In the genomic region with DNA sequence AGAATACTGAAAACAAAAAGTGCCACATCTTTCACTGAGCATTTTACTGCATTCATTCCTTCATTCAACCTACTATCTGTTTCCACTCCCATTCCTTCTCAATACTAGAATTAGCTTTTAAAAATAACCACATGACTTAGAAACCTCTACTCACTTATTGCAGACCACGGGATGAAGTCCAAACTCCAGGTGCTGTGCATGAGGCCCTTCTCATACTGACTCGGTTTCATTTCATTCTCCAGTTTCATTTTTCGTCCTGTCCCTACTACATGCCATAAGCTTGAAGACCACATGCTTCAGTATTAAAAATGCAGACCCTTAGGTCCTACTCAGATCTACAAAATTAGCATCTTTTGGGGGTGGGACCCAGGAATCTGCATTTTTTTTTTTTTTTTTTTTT, we compare ENCODE assay signal across 20 cellular contexts. TPM values are rescaled to one million over a fixed set of nuclear protein-coding genes. Genes with fewer than 3 reads are reported as not detected.
DNase-seq lines count a peak whose midpoint lies in the region; ATAC-seq and TF ChIP-seq lines count a peak whose summit lies in the region.
"Had no signal": no experiment of that assay in that cellular context is flagged by ENCODE, and none has a peak within 500 bp of the region (broad histone marks: within the 10 kb centered on the region; RNA-seq: fewer than 3 reads in every experiment).

No MANE protein-coding gene starts in this region.

- CTCF ChIA-PET in OCI-LY7 (lab: Charles Lee; ENCODE audit: unreplicated experiment) = no interaction called here

- no peak overlapping the region for H3K4me3 ChIP-seq in CD4-positive, CD25-positive, alpha-beta regulatory T cell (ENCODE audit: low read depth, low read length)
- no peak overlapping the region for H3K4me3 ChIP-seq in GM06990 (replicated peaks; ENCODE audit: low read depth, low read length)
- H3K4me3 ChIP-seq in OCI-LY7 (ENCODE audit: low read depth, low read length, poor library complexity, severe bottlenecking) = no peak overlapping the region
- no peak overlapping the region for H3K4me3 ChIP-seq in liver (ENCODE audit: low read depth in 1 of 3, low read length in 3 of 3)
- H3K4me3 ChIP-seq: A549, HAP-1, Peyer's patch had no signal

- no peaks in the 10 kb centered on the region for H3K9me2 ChIP-seq in OCI-LY7 (ENCODE audit: insufficient read depth, low read length)

- H3K79me2 ChIP-seq in OCI-LY7 (ENCODE audit: insufficient read depth, low read depth, low read length) = peaks cover 22% of the 10 kb centered on the region

- peak overlapping the region in 2 of 3 donors; percentile 34 to 91 for H3K27ac Mint-ChIP-seq in CD4-positive, CD25-positive, alpha-beta regulatory T cell

- ATAC-seq in CD4-positive, CD25-positive, alpha-beta regulatory T cell (ENCODE audit: low read depth in 2 of 2) = no peak
- ATAC-seq: A549, SK-N-SH treated with all-trans-retinoic acid at 6 μM for 48 hours had no signal

- 63% methylated on average over 3 of the region's 3 CpGs for WGBS in liver

- POLR2A ChIA-PET in OCI-LY7 (lab: Charles Lee) = interaction anchor here (0.6 to 0.7 kb wide), 2 partner anchors 129 to 277 kb away, joined by 3 to 4 read pairs; partner anchors contain the start of gene RWDD2B

- peaks cover 14% of the 10 kb centered on the region for H4K20me1 ChIP-seq in OCI-LY7 (ENCODE audit: insufficient read depth, low read length)

- peaks cover 0 to 12% (median 0%) of the 10 kb centered on the region in 7 donors for H3K9me3 Mint-ChIP-seq in CD4-positive, CD25-positive, alpha-beta regulatory T cell

- intact Hi-C loops in OCI-LY7 (cut with micrococcal nuclease; ENCODE audit: unreplicated experiment) = loop anchor here (5.0 to 10.0 kb wide), 3 partner anchors 174 to 302 kb away; partner anchors contain the start of gene LTN1

- peaks cover 52% of the 10 kb centered on the region for H3K4me1 ChIP-seq in CD4-positive, CD25-positive, alpha-beta regulatory T cell (ENCODE audit: control insufficient read depth, insufficient read depth, low read length, poor library complexity, severe bottlenecking)
- peaks cover 43% of the 10 kb centered on the region for H3K4me1 ChIP-seq in OCI-LY7 (ENCODE audit: insufficient read depth, low read length, poor library complexity, severe bottlenecking)
- peaks cover 0 to 32% (median 18%) of the 10 kb centered on the region in 4 donors for H3K4me1 ChIP-seq in liver (ENCODE audit: control insufficient read depth in 4 of 4, insufficient read depth in 4 of 4, low read length in 3 of 4)

- BruUV-seq in OCI-LY7 (replicated peaks; lab: Mats Ljungman, UMichigan) = no TSS peak

- no peak overlapping the region for H3K9ac ChIP-seq in liver (ENCODE audit: low read depth in 1 of 2, low read length in 2 of 2)

- no peaks in the 10 kb centered on the region for H3K9me3 ChIP-seq in CD4-positive, CD25-positive, alpha-beta regulatory T cell (ENCODE audit: control insufficient read depth in 2 of 2, low read length in 2 of 2)
- H3K9me3 ChIP-seq in OCI-LY7 (ENCODE audit: low read length) (no peaks in the 10 kb centered on the region), liver (ENCODE audit: control insufficient read depth in 4 of 4, low read length in 3 of 4) (no peaks in the 10 kb centered on the region)
- H3K9me3 ChIP-seq: A549, HAP-1, Peyer's patch had no signal

- H3K4me3 Mint-ChIP-seq in CD4-positive, CD25-positive, alpha-beta regulatory T cell = peak overlapping the region; percentile 61 to 93 (median 70)

- H3K27ac ChIP-seq in CD4-positive, CD25-positive, alpha-beta regulatory T cell (ENCODE audit: insufficient read depth, low read length, poor library complexity, severe bottlenecking) = peak overlapping the region; percentile 83
- H3K27ac ChIP-seq in OCI-LY7 (ENCODE audit: low read depth, low read length, poor library complexity, severe bottlenecking) (no peak overlapping the region), liver (ENCODE audit: low read depth in 1 of 2, low read length in 2 of 2) (no peak overlapping the region)
- H3K27ac ChIP-seq: A549, Peyer's patch had no signal

- no peaks in the 10 kb centered on the region for H3K36me3 Mint-ChIP-seq in CD4-positive, CD25-positive, alpha-beta regulatory T cell

- TF ChIP-seq CTCF in GM06990 (IDR thresholded peaks at IDR 0.05; ENCODE audit: insufficient read depth, low read length, poor library complexity, severe bottlenecking) (no peak), OCI-LY7 (conservative IDR thresholded peaks at IDR 0.05; ENCODE audit: low read length) (no peak), liver (IDR thresholded peaks at IDR 0.05; ENCODE audit: low read depth, low read length, missing input control) (no peak)

- H3K4me1 Mint-ChIP-seq in CD4-positive, CD25-positive, alpha-beta regulatory T cell = peaks cover 14 to 65% (median 48%) of the 10 kb centered on the region in 4 donors

- no peak for DNase-seq in CD4-positive, CD25-positive, alpha-beta regulatory T cell
- peak; percentile 39 for DNase-seq in GM06990 (ENCODE audit: extremely low read depth, insufficient read length)
- no peak for DNase-seq in OCI-LY7 (ENCODE audit: low spot score)
- no peak for DNase-seq in cortex of kidney (lab: John Stamatoyannopoulos, UW)
- DNase-seq in NCI-H446 (lab: John Stamatoyannopoulos, UW) = no peak
- no peak for DNase-seq in DMS53 (lab: John Stamatoyannopoulos, UW)
- DNase-seq in activated naive CD4-positive, alpha-beta T cell (lab: John Stamatoyannopoulos, UW) = no peak
- DNase-seq: C1 segment of cervical spinal cord, Calu3, NCI-H1048, NCI-H1436 treated with DMSO at 0.1 percent for 48 hours, NCI-H2029 treated with DMSO at 0.1 percent for 48 hours, NCI-H510A treated with DMSO at 0.1 percent for 48 hours, NCI-H82, Peyer's patch, Right ventricle myocardium superior had no signal

- TF ChIP-seq RAD21 in liver (IDR thresholded peaks at IDR 0.05) = no peak

- H3K27me3 ChIP-seq in CD4-positive, CD25-positive, alpha-beta regulatory T cell (ENCODE audit: control insufficient read depth, insufficient read depth, low read length) = no peaks in the 10 kb centered on the region
- H3K27me3 ChIP-seq in GM06990 (replicated peaks; ENCODE audit: control insufficient read depth, insufficient read depth, low read length) (no peaks in the 10 kb centered on the region), liver (ENCODE audit: control insufficient read depth in 4 of 4, insufficient read depth in 4 of 4, low read length in 3 of 4) (no peaks in the 10 kb centered on the region)
- H3K27me3 ChIP-seq: Peyer's patch had no signal

- no peak overlapping the region for H2AFZ ChIP-seq in OCI-LY7 (ENCODE audit: low read length)

- H3K4me2 ChIP-seq in OCI-LY7 (ENCODE audit: low read length) = 0 out of 2 replicates have a peak overlapping the region, but pooled peaks have one; percentile 14
- H3K4me2 ChIP-seq: A549 had no signal

- H3K36me3 ChIP-seq in CD4-positive, CD25-positive, alpha-beta regulatory T cell (ENCODE audit: control insufficient read depth, insufficient read depth, low read length) = no peaks in the 10 kb centered on the region
- H3K36me3 ChIP-seq in GM06990 (ENCODE audit: control insufficient read depth, insufficient read depth, low read length) = no peaks in the 10 kb centered on the region
- H3K36me3 ChIP-seq in OCI-LY7 (ENCODE audit: insufficient read depth, low read length) = no peaks in the 10 kb centered on the region
- no peaks in the 10 kb centered on the region for H3K36me3 ChIP-seq in liver (ENCODE audit: control insufficient read depth in 4 of 4, insufficient read depth in 3 of 4, low read depth in 1 of 4, low read length in 3 of 4)
- H3K36me3 ChIP-seq: HAP-1, Peyer's patch had no signal

- H3K27me3 Mint-ChIP-seq in CD4-positive, CD25-positive, alpha-beta regulatory T cell = no peaks in the 10 kb centered on the region

TF ChIP-seq in liver, 16 proteins besides CTCF, POLR2A, EP300 and RAD21:
- TF ChIP-seq, protein P1, sequence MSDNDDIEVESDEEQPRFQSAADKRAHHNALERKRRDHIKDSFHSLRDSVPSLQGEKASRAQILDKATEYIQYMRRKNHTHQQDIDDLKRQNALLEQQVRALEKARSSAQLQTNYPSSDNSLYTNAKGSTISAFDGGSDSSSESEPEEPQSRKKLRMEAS (IDR thresholded peaks at IDR 0.05) = no peak
- TF ChIP-seq RXRA (IDR thresholded peaks at IDR 0.05) (no peak), SP1 (IDR thresholded peaks at IDR 0.05) (peak; percentile 50), HNF4A (conservative IDR thresholded peaks at IDR 0.05) (peak; percentile 29 to 79)

RNA-seq across cellular contexts. Expression of gene BACH1, which starts 2.3 kb away (rescaled TPM):
- total RNA-seq in CD4-positive, CD25-positive, alpha-beta regulatory T cell = 108 TPM
- 10 to 100 TPM; 30.2 to 50.5 (median 40.7) TPM for polyA plus RNA-seq in CD4-positive, CD25-positive, alpha-beta regulatory T cell
- total RNA-seq in OCI-LY7 (2014; rRNA removed; shearing (Covaris generic)) = 18.6 and 19.1 TPM in 2 replicates
- total RNA-seq in OCI-LY7 (2022) = 37.2 and 38.4 TPM in 2 replicates
- 10 to 100 TPM; 29.8 to 47.1 TPM for total RNA-seq in liver
- 1 to 10 TPM; 7.5 to 9.9 TPM for polyA plus RNA-seq in liver
